8 cellular contexts compared by ENCODE assay signal in genomic region chr13:24693862-24694471, GRCh38. TPM values are rescaled to one million over a fixed set of nuclear protein-coding genes. Genes with fewer than 3 reads are reported as not detected.
DNase-seq lines count a peak whose midpoint lies in the region; ATAC-seq, FAIRE-seq and TF ChIP-seq lines count a peak whose summit lies in the region.

No MANE protein-coding gene starts in this region.

- no peak for TF ChIP-seq POLR2A in NB4 (IDR thresholded peaks at IDR 0.05; ENCODE audit: extremely low read depth, insufficient read length)
- no peak for TF ChIP-seq POLR2A in suprapubic skin (IDR thresholded peaks at IDR 0.05)

- H3K36me3 ChIP-seq in SK-N-MC (ENCODE audit: insufficient read depth, low read length) (no peaks in the 10 kb centered on the region), bronchial epithelial cell (ENCODE audit: control insufficient read depth, insufficient read depth, low read length) (no peaks in the 10 kb centered on the region), thoracic aorta (no peaks in the 10 kb centered on the region), suprapubic skin (no peaks in the 10 kb centered on the region)

- H3K9ac ChIP-seq in SK-N-MC (ENCODE audit: insufficient read length), result no peak overlapping the region

- H3K9me3 ChIP-seq in SK-N-MC (ENCODE audit: low read depth, low read length), result no peaks in the 10 kb centered on the region
- no peaks in the 10 kb centered on the region for H3K9me3 ChIP-seq in thoracic aorta
- no peaks in the 10 kb centered on the region for H3K9me3 ChIP-seq in suprapubic skin

- peaks cover 3% of the 10 kb centered on the region for H3K27me3 ChIP-seq in bronchial epithelial cell (ENCODE audit: control insufficient read depth, insufficient read depth, low read length)
- H3K27me3 ChIP-seq in thoracic aorta (replicated peaks; ENCODE audit: insufficient read depth), result no peaks in the 10 kb centered on the region
- H3K27me3 ChIP-seq in suprapubic skin, result peaks cover 49% of the 10 kb centered on the region

- H3K27ac ChIP-seq in SK-N-MC (no peak overlapping the region), thoracic aorta (no peak overlapping the region), suprapubic skin (no peak overlapping the region)

- ATAC-seq in GM21381 (IDR thresholded peaks at IDR 0.05; ENCODE audit: unreplicated experiment) (peak; percentile 62), thoracic aorta (ENCODE audit: insufficient number of reproducible peaks, low FRiP score, low read depth) (no peak)

- TF ChIP-seq EP300 in suprapubic skin (IDR thresholded peaks at IDR 0.05), result no peak

- in situ Hi-C loops in Caki2 (cut with HindIII; ENCODE audit: low pct_unique_long_range_greater_than_20kb, low sequenced_read_pairs), result no loop called here

- WGBS in suprapubic skin, result 29% methylated on average over 17 of the region's 17 CpGs

- H3K4me1 ChIP-seq in thoracic aorta (ENCODE audit: control insufficient read depth in 1 of 2, low read depth in 2 of 2) (peaks cover 0 to 34% of the 10 kb centered on the region in 2 donors), suprapubic skin (no peaks in the 10 kb centered on the region)

- DNase-seq in Caki2 (ENCODE audit: low read depth), result peak; percentile 23
- peak; percentile 76 for DNase-seq in NB4 (ENCODE audit: low read depth)
- peak; percentile 30 for DNase-seq in SK-N-MC (ENCODE audit: low read depth, low spot score)
- peak; percentile 71 for DNase-seq in bronchial epithelial cell (ENCODE audit: low read depth)
- DNase-seq in kidney glomerular epithelial cell (lab: John Stamatoyannopoulos, UW), result peak; percentile 51
- DNase-seq in thoracic aorta (ENCODE audit: low spot score), result no peak
- DNase-seq in suprapubic skin (ENCODE audit: low spot score in 2 of 2), result no peak

- TF ChIP-seq CTCF in NB4 (IDR thresholded peaks at IDR 0.05; ENCODE audit: low read depth, low read length) (peak; percentile 85), bronchial epithelial cell (IDR thresholded peaks at IDR 0.05; ENCODE audit: insufficient read depth, low read length, severe bottlenecking) (peak; percentile 76), thoracic aorta (IDR thresholded peaks at IDR 0.05) (peak; percentile 15), suprapubic skin (IDR thresholded peaks at IDR 0.05) (peak in 1 of 2 donors; percentile 49)

- FAIRE-seq in bronchial epithelial cell (lab: Jason Lieb, UNC), result no peak

- H3K4me3 ChIP-seq in NB4 (ENCODE audit: low read depth, low read length) (no peak overlapping the region), SK-N-MC (no peak overlapping the region), bronchial epithelial cell (ENCODE audit: low read depth, low read length) (no peak overlapping the region), thoracic aorta (no peak overlapping the region), suprapubic skin (no peak overlapping the region)

RNA-seq across cellular contexts. Expression of gene ATP12A, which starts 13.8 kb away (rescaled TPM):
- total RNA-seq in Caki2 (2014; rRNA removed; shearing (Covaris generic); ENCODE audit: low replicate concordance), result not detected in 2 replicates
- total RNA-seq in bronchial epithelial cell, result 7.9 and 38.0 TPM in 2 replicates
- under 1 TPM in 1 of 2 donors, not detected in 1; 0.14 TPM for total RNA-seq in thoracic aorta
- total RNA-seq in suprapubic skin, result 10 to 100 TPM in 1 of 4 donors, 1 to 10 TPM in 2, under 1 TPM in 1; 0.24 to 21.6 (median 5.6) TPM

Comparison
In these comparisons a context has a peak if more than half of its experiments do, and no peak if none do; other contexts are left out.
1. DNase-seq: peak in Caki2 (single experiment), NB4 (single experiment), SK-N-MC (single experiment), bronchial epithelial cell (single experiment) and kidney glomerular epithelial cell (single experiment); none in thoracic aorta (single experiment) and suprapubic skin (0 of 2).